In the genomic region with DNA sequence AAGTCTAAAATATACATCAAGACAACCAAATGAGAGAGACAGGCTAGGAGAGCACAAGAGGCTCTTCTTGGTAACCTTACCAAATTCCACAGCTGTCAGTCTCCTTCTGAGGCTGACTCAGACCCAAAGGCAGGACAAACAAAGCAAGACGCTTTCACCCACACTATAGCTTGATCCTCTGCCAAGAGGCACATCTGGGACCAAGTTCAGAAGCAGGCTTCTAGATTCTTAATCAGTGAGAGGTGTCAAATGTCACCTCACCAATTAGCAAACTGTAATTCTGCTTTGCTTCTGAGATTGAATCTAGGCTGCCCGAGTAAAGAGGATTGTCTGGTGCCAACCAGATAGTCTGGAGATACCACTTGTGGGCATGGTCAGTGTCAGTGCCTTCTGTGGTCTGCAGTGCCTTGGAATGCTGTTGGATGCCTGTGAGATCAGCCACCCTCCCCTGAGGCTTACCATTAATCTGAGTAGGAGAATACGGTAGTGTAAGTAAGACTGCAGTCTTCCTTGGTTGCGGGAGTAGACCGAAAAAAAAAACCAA, we compare ENCODE assay signal across 16 cellular contexts.
A peak's percentile ranks its signal among the peaks of the same experiment; 100 is the strongest.
DNase-seq lines count a peak whose midpoint lies in the region; ATAC-seq and TF ChIP-seq lines count a peak whose summit lies in the region.
"Had no signal": no experiment of that assay in that cellular context is flagged by ENCODE, and none has a peak within 500 bp of the region (broad histone marks: within the 10 kb centered on the region; RNA-seq: fewer than 3 reads in every experiment).

No MANE protein-coding gene starts in this region.

- in situ Hi-C loops in HAP-1 (cut with MboI; ENCODE audit: low sequenced_read_pairs), result no loop called here

- H4K20me1 ChIP-seq in hepatocyte (ENCODE audit: insufficient read depth, poor library complexity, severe bottlenecking), result no peaks in the 10 kb centered on the region

- H3K4me2 ChIP-seq in parathyroid adenoma (ENCODE audit: low read length) (peak overlapping the region; percentile 15), hepatocyte (no peak overlapping the region)

- H3K9me2 ChIP-seq in hepatocyte (replicated peaks; ENCODE audit: insufficient read depth), result no peaks in the 10 kb centered on the region

- H3K4me3 ChIP-seq in parathyroid adenoma (ENCODE audit: low read depth, low read length) (no peak overlapping the region), hepatocyte (no peak overlapping the region), HAP-1 (no peak overlapping the region)
- H3K4me3 ChIP-seq: thoracic aorta had no signal

- H3K36me3 ChIP-seq in parathyroid adenoma (ENCODE audit: control insufficient read depth, insufficient read depth, low read length) (no peaks in the 10 kb centered on the region), hepatocyte (replicated peaks; ENCODE audit: insufficient read depth, low read depth) (no peaks in the 10 kb centered on the region), HAP-1 (replicated peaks) (no peaks in the 10 kb centered on the region)
- H3K36me3 ChIP-seq: thoracic aorta had no signal

- H3K9me3 ChIP-seq in parathyroid adenoma (ENCODE audit: control insufficient read depth, low read length), result no peaks in the 10 kb centered on the region
- H3K9me3 ChIP-seq in hepatocyte (ENCODE audit: low read depth), result no peaks in the 10 kb centered on the region
- no peaks in the 10 kb centered on the region for H3K9me3 ChIP-seq in HAP-1
- H3K9me3 ChIP-seq: thoracic aorta had no signal

- H3K9ac ChIP-seq in parathyroid adenoma, result no peak overlapping the region

- H3K27ac ChIP-seq in parathyroid adenoma (no peak overlapping the region), hepatocyte (no peak overlapping the region)
- H3K27ac ChIP-seq: thoracic aorta, VCaP had no signal

- DNase-seq in GM04503 (ENCODE audit: low read depth), result peak; percentile 67
- DNase-seq in NCI-H82 (lab: John Stamatoyannopoulos, UW), result peak; percentile 72
- DNase-seq in dedifferentiated amniotic fluid mesenchymal stem cell (ENCODE audit: extremely low spot score), result peak; percentile 58
- no peak for DNase-seq in hepatocyte (ENCODE audit: low spot score)
- DNase-seq in HAP-1 (ENCODE audit: low spot score in 2 of 2), result no peak
- no peak for DNase-seq in putamen (ENCODE audit: low spot score)
- DNase-seq: amygdala, Calu3, midbrain, NCI-H2107, right cardiac atrium had no signal

- H3K79me2 ChIP-seq in parathyroid adenoma (no peaks in the 10 kb centered on the region), hepatocyte (no peaks in the 10 kb centered on the region)

- no peak for ATAC-seq in HG03095 (IDR thresholded peaks at IDR 0.05; ENCODE audit: unreplicated experiment)
- ATAC-seq: HCT116, right cardiac atrium had no signal

- H2AFZ ChIP-seq in parathyroid adenoma (no peak overlapping the region), hepatocyte (no peak overlapping the region)

- no peaks in the 10 kb centered on the region for H3K27me3 ChIP-seq in parathyroid adenoma (ENCODE audit: control insufficient read depth, insufficient read depth, low read length)
- H3K27me3 ChIP-seq in hepatocyte, result no peaks in the 10 kb centered on the region
- no peaks in the 10 kb centered on the region for H3K27me3 ChIP-seq in HAP-1 (ENCODE audit: low read depth)

- 42% methylated on average over 5 of the region's 5 CpGs for WGBS in hepatocyte (ENCODE audit: low lambda C conversion rate, missing lambda C conversion rate)

- H3K4me1 ChIP-seq in parathyroid adenoma (peaks cover 5% of the 10 kb centered on the region), hepatocyte (ENCODE audit: insufficient read depth) (peaks cover 2% of the 10 kb centered on the region), HAP-1 (peaks cover 17% of the 10 kb centered on the region)

- TF ChIP-seq CTCF in parathyroid adenoma (IDR thresholded peaks at IDR 0.05), result no peak
- no peak for TF ChIP-seq CTCF in hepatocyte (IDR thresholded peaks at IDR 0.05; ENCODE audit: poor library complexity)

Comparison
In these comparisons a context has a peak if more than half of its experiments do, and no peak if none do; other contexts are left out.
1. DNase-seq: peak in GM04503 (single experiment), NCI-H82 (single experiment) and dedifferentiated amniotic fluid mesenchymal stem cell (single experiment); none in hepatocyte (single experiment), HAP-1 (0 of 2) and putamen (single experiment).